Comparison of ENCODE assay signal across 14 cellular contexts in genomic region chr3:79012530-79012913, GRCh38.
DNase-seq lines count a peak whose midpoint lies in the region; TF ChIP-seq lines count a peak whose summit lies in the region.
"Had no signal": no experiment of that assay in that cellular context is flagged by ENCODE, and none has a peak within 500 bp of the region (broad histone marks: within the 10 kb centered on the region; RNA-seq: fewer than 3 reads in every experiment).

No MANE protein-coding gene starts in this region.

- H3K79me1 ChIP-seq in neuronal stem cell (ENCODE audit: low read depth, low read length), result peaks cover 3% of the 10 kb centered on the region

- no peaks in the 10 kb centered on the region for H3K27me3 ChIP-seq in BE2C
- H3K27me3 ChIP-seq in neuronal stem cell (ENCODE audit: control insufficient read depth in 3 of 3, insufficient read depth in 3 of 3, low read depth in 1 of 3, low read length in 3 of 3), result no peaks in the 10 kb centered on the region

- no peaks in the 10 kb centered on the region for H3K9me3 ChIP-seq in BE2C
- no peaks in the 10 kb centered on the region for H3K9me3 ChIP-seq in HEK293 (ENCODE audit: control insufficient read depth, insufficient read depth, low read depth, low read length)
- H3K9me3 ChIP-seq in neuronal stem cell (replicated peaks in 1 of 2; ENCODE audit: control insufficient read depth in 2 of 2, insufficient read depth in 1 of 2, low read depth in 1 of 2, low read length in 2 of 2), result no peaks in the 10 kb centered on the region
- H3K9me3 ChIP-seq: lower lobe of right lung had no signal

- H3K4me3 ChIP-seq in BE2C (ENCODE audit: low read depth, low read length), result peak overlapping the region; percentile 29; the same call in 1 of the 2 replicates
- no peak overlapping the region for H3K4me3 ChIP-seq in HEK293 (ENCODE audit: low read depth, low read length)
- H3K4me3 ChIP-seq in coronary artery, result peak overlapping the region; percentile 4
- no peak overlapping the region for H3K4me3 ChIP-seq in neuronal stem cell (ENCODE audit: low read length in 2 of 2)
- H3K4me3 ChIP-seq: lower lobe of right lung had no signal

- no peak overlapping the region for H2BK5ac ChIP-seq in neuronal stem cell (ENCODE audit: low read length)

- H3K4me1 ChIP-seq in BE2C (no peaks in the 10 kb centered on the region; the same call in 1 of the 2 replicates), HEK293 (ENCODE audit: control insufficient read depth, insufficient read depth, low read length) (peaks cover 18% of the 10 kb centered on the region), neuronal stem cell (ENCODE audit: control insufficient read depth in 2 of 2, insufficient read depth in 1 of 2, low read depth in 1 of 2, low read length in 2 of 2) (peaks cover 7 to 17% of the 10 kb centered on the region in 2 donors)

- no peak overlapping the region for H3K23ac ChIP-seq in neuronal stem cell (ENCODE audit: low read depth, low read length, poor library complexity)

- peak overlapping the region; percentile 11 for H3K4me2 ChIP-seq in neuronal stem cell (ENCODE audit: insufficient read depth, low read length, poor library complexity, severe bottlenecking)

- no peak overlapping the region for H4K8ac ChIP-seq in neuronal stem cell (ENCODE audit: low read depth, low read length)

- CTCF ChIA-PET in HEK293 (lab: Yijun Ruan, JAX), result interaction anchor here (0.7 kb wide), 1 partner anchor 954 kb away, joined by 3 read pairs; no protein-coding TSS in a partner anchor

- no peak overlapping the region for H2AFZ ChIP-seq in neuronal stem cell (ENCODE audit: low read length)

- TF ChIP-seq CTCF in BE2C (IDR thresholded peaks at IDR 0.05; ENCODE audit: low read depth, low read length) (no peak), HEK293 (tag by site-specific recombination; IDR thresholded peaks at IDR 0.05) (no peak), coronary artery (IDR thresholded peaks at IDR 0.05) (no peak)

- H3K9ac ChIP-seq in neuronal stem cell (ENCODE audit: low read depth, low read length, poor library complexity), result no peak overlapping the region

- DNase-seq in BE2C (no peak), coronary artery (ENCODE audit: low spot score) (no peak), neuronal stem cell (ENCODE audit: low spot score) (no peak), NCI-H748 (lab: John Stamatoyannopoulos, UW; ENCODE audit: unreplicated experiment) (no peak), KG1 (lab: John Stamatoyannopoulos, UW) (no peak), T-helper 9 cell (no peak), cortex of kidney (lab: John Stamatoyannopoulos, UW) (no peak)
- DNase-seq: activated CD4-positive, alpha-beta T cell treated with anti-CD3 and anti-CD28 coated beads, Interleukin-2, amount 50 U/mL, for 1 hour; activated naive CD4-positive, alpha-beta T cell; activated T-cell treated with anti-CD3 and anti-CD28 coated beads for 4 hours; lower lobe of right lung; MM.1S; NCI-H1930 had no signal

- H2BK120ac ChIP-seq in neuronal stem cell (ENCODE audit: low read depth, low read length), result no peak overlapping the region

- POLR2A ChIA-PET in HEK293 (lab: Yijun Ruan, JAX), result no interaction called here

- H2AK5ac ChIP-seq in neuronal stem cell (ENCODE audit: low read depth, low read length), result no peak overlapping the region

- H3K27ac ChIP-seq in HEK293 (ENCODE audit: extremely low read depth, low read depth, low read length) (no peak overlapping the region), coronary artery (peak overlapping the region in 1 of 2 donors; percentile 2), neuronal stem cell (replicated peaks; ENCODE audit: low read length) (no peak overlapping the region)
- H3K27ac ChIP-seq: lower lobe of right lung had no signal

- no peak overlapping the region for H3K14ac ChIP-seq in neuronal stem cell (ENCODE audit: low read length)

- no peak overlapping the region for H4K91ac ChIP-seq in neuronal stem cell (ENCODE audit: low read depth, low read length, poor library complexity)

- H2BK12ac ChIP-seq in neuronal stem cell (ENCODE audit: low read length), result no peak overlapping the region

- WGBS in neuronal stem cell (ENCODE audit: extremely low coverage in 2 of 2, insufficient read length in 2 of 2, insufficient replicate concordance in 1 of 2), 2 donors, result no CpG with 5 or more reads among the region's 2 CpGs

- no peak overlapping the region for H3K4ac ChIP-seq in neuronal stem cell (ENCODE audit: low read length)

- H3K36me3 ChIP-seq in BE2C (no peaks in the 10 kb centered on the region), HEK293 (ENCODE audit: control insufficient read depth in 2 of 2, insufficient read depth in 1 of 2, low read length in 2 of 2) (no peaks in the 10 kb centered on the region), neuronal stem cell (replicated peaks in 1 of 2; ENCODE audit: control insufficient read depth in 2 of 2, insufficient read depth in 2 of 2, low read length in 2 of 2) (no peaks in the 10 kb centered on the region)
- H3K36me3 ChIP-seq: lower lobe of right lung had no signal

- H2BK15ac ChIP-seq in neuronal stem cell (ENCODE audit: low read length), result no peak overlapping the region

- H3K18ac ChIP-seq in neuronal stem cell (ENCODE audit: low read length), result no peak overlapping the region

TF ChIP-seq in HEK293, 187 proteins besides CTCF, POLR2A, EP300 and RAD21:
- TF ChIP-seq OVOL3 (tag by site-specific recombination; IDR thresholded peaks at IDR 0.05) (no peak), GLIS1 (tag by site-specific recombination; IDR thresholded peaks at IDR 0.05) (0 out of 2 replicates have a peak, but pooled peaks have one; percentile 12), PRDM1 (tag by site-specific recombination; IDR thresholded peaks at IDR 0.05) (peak; percentile 57; the same call in 1 of the 2 replicates)

Comparison
In these comparisons a context has a peak if more than half of its experiments do, and no peak if none do; other contexts are left out.
1. H3K4me3 ChIP-seq: peak in BE2C (single experiment) and coronary artery (single experiment); none in HEK293 (single experiment) and neuronal stem cell (0 of 2).